11 cellular contexts compared by ENCODE assay signal in the genomic region with DNA sequence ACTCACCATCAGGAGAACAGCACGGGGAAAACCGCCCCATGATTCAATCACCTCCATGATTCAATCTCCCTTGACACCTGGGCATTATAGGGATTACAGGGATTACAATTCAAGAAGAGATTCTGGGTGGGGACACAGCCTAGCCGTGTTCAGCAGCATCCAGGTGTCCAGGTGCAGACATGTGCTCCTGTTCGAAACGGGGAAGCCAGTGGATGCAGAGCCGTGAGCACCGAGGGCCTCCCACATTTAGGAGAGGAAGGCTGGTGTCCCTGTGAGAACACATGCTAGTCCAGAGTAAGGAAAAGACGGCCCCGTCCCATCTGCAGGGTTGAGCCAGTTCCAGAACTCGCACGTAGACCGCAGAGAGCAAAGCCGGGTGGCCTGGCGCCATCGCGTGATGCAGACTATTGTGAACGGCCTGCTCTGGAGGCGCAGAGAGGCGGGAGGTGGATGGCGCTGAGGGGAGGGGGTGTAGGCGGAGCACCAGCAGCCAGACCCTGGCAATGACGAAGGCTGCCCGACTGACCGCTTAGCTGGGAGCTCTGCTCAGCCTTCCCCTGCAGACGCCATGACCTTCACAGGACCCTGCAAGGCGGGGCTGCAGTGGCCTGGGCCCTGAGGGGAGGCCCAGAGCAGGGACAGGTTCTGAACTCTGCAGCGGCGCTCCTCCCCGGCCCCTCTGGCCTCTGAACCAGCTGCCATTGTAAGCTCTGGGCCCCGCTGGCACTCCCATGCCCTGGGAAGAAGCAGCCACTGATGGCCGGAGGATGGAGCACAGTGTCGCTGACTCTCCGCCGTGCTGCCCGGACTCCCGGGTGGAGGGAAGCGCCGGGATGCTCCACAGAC.
DNase-seq lines count a peak whose midpoint lies in the region; FAIRE-seq and TF ChIP-seq lines count a peak whose summit lies in the region.
"Had no signal": no experiment of that assay in that cellular context is flagged by ENCODE, and none has a peak within 500 bp of the region (broad histone marks: within the 10 kb centered on the region; RNA-seq: fewer than 3 reads in every experiment).

No MANE protein-coding gene starts in this region.

- H3K4me2 ChIP-seq in BLaER1 treated with 17β-estradiol and CSF1 and Interleukin-3, amounts not matched to agents 10 nM and 100 nM = peak overlapping the region; percentile 73 to 98 (median 82)
- H3K4me2 ChIP-seq in neuronal stem cell (ENCODE audit: insufficient read depth, low read length, poor library complexity, severe bottlenecking) = peak overlapping the region; percentile 87

- peak overlapping the region in 1 of 2 donors; percentile 13 for H3K4me3 Mint-ChIP-seq in CD14-positive monocyte
- H3K4me3 Mint-ChIP-seq: T-helper 1 cell treated with Interleukin-12 subunit alpha and Interleukin-12 subunit beta and Interleukin-4 antibody, amounts not matched to agents 30 μg/mL and 1 μg/mL, for 36 hours had no signal

- H3K14ac ChIP-seq in neuronal stem cell (ENCODE audit: low read length) = peak overlapping the region; percentile 47

- peaks cover 0 to 37% (median 0%) of the 10 kb centered on the region in 11 experiments; a peak in 7 of 22 replicates for H3K27me3 ChIP-seq in BLaER1 treated with 17β-estradiol and CSF1 and Interleukin-3, amounts not matched to agents 10 nM and 100 nM
- H3K27me3 ChIP-seq in iPS-15b (ENCODE audit: control insufficient read depth, insufficient read depth, low read length) (peaks cover 4% of the 10 kb centered on the region), neuronal stem cell (ENCODE audit: control insufficient read depth in 3 of 3, insufficient read depth in 3 of 3, low read depth in 1 of 3, low read length in 3 of 3) (peaks cover 0 to 6% (median 0%) of the 10 kb centered on the region in 3 experiments)

- no peak overlapping the region for H4K8ac ChIP-seq in neuronal stem cell (ENCODE audit: low read depth, low read length)

- intact Hi-C loops in CD14-positive monocyte (cut with micrococcal nuclease) = loop anchor here in 1 of 2 donors (5.0 kb wide), 1 partner anchor 419 kb away; no protein-coding TSS in a partner anchor

- no peaks in the 10 kb centered on the region for H3K79me1 ChIP-seq in neuronal stem cell (ENCODE audit: low read depth, low read length)

- H3K18ac ChIP-seq in neuronal stem cell (ENCODE audit: low read length) = peak overlapping the region; percentile 84

- H2BK120ac ChIP-seq in neuronal stem cell (ENCODE audit: low read depth, low read length) = no peak overlapping the region

- no CpG with 5 or more reads among the region's 38 CpGs for WGBS in neuronal stem cell (ENCODE audit: extremely low coverage in 2 of 2, insufficient read length in 2 of 2, insufficient replicate concordance in 1 of 2), 2 donors

- no peak overlapping the region for H3K4ac ChIP-seq in neuronal stem cell (ENCODE audit: low read length)

- peak overlapping the region; percentile 30 for H2AK5ac ChIP-seq in neuronal stem cell (ENCODE audit: low read depth, low read length)

- peaks cover 0 to 3% (median 0%) of the 10 kb centered on the region in 7 donors for H3K9me3 Mint-ChIP-seq in CD14-positive monocyte
- H3K9me3 Mint-ChIP-seq: T-helper 1 cell treated with Interleukin-12 subunit alpha and Interleukin-12 subunit beta and Interleukin-4 antibody, amounts not matched to agents 30 μg/mL and 1 μg/mL, for 36 hours had no signal

- no peaks in the 10 kb centered on the region for H3K4me1 Mint-ChIP-seq in CD14-positive monocyte

- no peak for FAIRE-seq in urothelium cell line (lab: Jason Lieb, UNC)

- peak overlapping the region in 5 of 11 experiments; percentile 16 to 59 (median 36); a peak in 4 of 22 replicates for H3K27ac ChIP-seq in BLaER1 treated with 17β-estradiol and CSF1 and Interleukin-3, amounts not matched to agents 10 nM and 100 nM
- H3K27ac ChIP-seq in caudate nucleus (ENCODE audit: low read depth, low read length) (peak overlapping the region; percentile 59), neuronal stem cell (replicated peaks; ENCODE audit: low read length) (no peak overlapping the region)
- H3K27ac ChIP-seq: tibial artery had no signal

- peak overlapping the region; percentile 61 for H2BK15ac ChIP-seq in neuronal stem cell (ENCODE audit: low read length)

- H3K27ac Mint-ChIP-seq in CD14-positive monocyte = peak overlapping the region in 1 of 7 donors; percentile 15
- H3K27ac Mint-ChIP-seq: naive B cell; T-helper 1 cell treated with Interleukin-12 subunit alpha and Interleukin-12 subunit beta and Interleukin-4 antibody, amounts not matched to agents 30 μg/mL and 1 μg/mL, for 36 hours had no signal

- peak overlapping the region in 2 of 11 experiments; percentile 3 to 18; a peak in 4 of 22 replicates for H3K9ac ChIP-seq in BLaER1 treated with 17β-estradiol and CSF1 and Interleukin-3, amounts not matched to agents 10 nM and 100 nM
- H3K9ac ChIP-seq in iPS-15b (ENCODE audit: low read depth, low read length) (no peak overlapping the region), neuronal stem cell (ENCODE audit: low read depth, low read length, poor library complexity) (peak overlapping the region; percentile 80)

- H2BK12ac ChIP-seq in neuronal stem cell (ENCODE audit: low read length) = no peak overlapping the region

- H3K36me3 ChIP-seq in BLaER1 treated with 17β-estradiol and CSF1 and Interleukin-3, amounts not matched to agents 10 nM and 100 nM = no peaks in the 10 kb centered on the region
- no peaks in the 10 kb centered on the region for H3K36me3 ChIP-seq in iPS-15b (ENCODE audit: control insufficient read depth, insufficient read depth, low read length)
- no peaks in the 10 kb centered on the region for H3K36me3 ChIP-seq in neuronal stem cell (replicated peaks in 1 of 2; ENCODE audit: control insufficient read depth in 2 of 2, insufficient read depth in 2 of 2, low read length in 2 of 2)
- H3K36me3 ChIP-seq: tibial artery had no signal

- peak overlapping the region; percentile 97 for H2AFZ ChIP-seq in neuronal stem cell (ENCODE audit: low read length)

- DNase-seq in caudate nucleus (lab: John Stamatoyannopoulos, UW) (peak in 42 of 61 donors; percentile 7 to 69 (median 40)), neuronal stem cell (ENCODE audit: low spot score) (peak; percentile 58), CD14-positive monocyte (ENCODE audit: low spot score) (no peak), COLO668 (lab: John Stamatoyannopoulos, UW; ENCODE audit: unreplicated experiment) (no peak), urothelium cell line (ENCODE audit: low spot score) (no peak), NCI-H2107 (lab: John Stamatoyannopoulos, UW) (no peak)
- DNase-seq: naive B cell had no signal

- 0 out of 22 replicates have a peak, but pooled peaks cover 0 to 4% (median 0%) of the 10 kb centered on the region in 11 experiments for H4K20me1 ChIP-seq in BLaER1 treated with 17β-estradiol and CSF1 and Interleukin-3, amounts not matched to agents 10 nM and 100 nM

- no peak overlapping the region for H3K23ac ChIP-seq in neuronal stem cell (ENCODE audit: low read depth, low read length, poor library complexity)

- H4K91ac ChIP-seq in neuronal stem cell (ENCODE audit: low read depth, low read length, poor library complexity) = no peak overlapping the region

- TF ChIP-seq CTCF in CD14-positive monocyte (IDR thresholded peaks at IDR 0.05) = no peak

- H3K9me3 ChIP-seq in BLaER1 treated with 17β-estradiol and CSF1 and Interleukin-3, amounts not matched to agents 10 nM and 100 nM (replicated peaks in 1 of 11) = no peaks in the 10 kb centered on the region
- no peaks in the 10 kb centered on the region for H3K9me3 ChIP-seq in iPS-15b (ENCODE audit: control insufficient read depth, insufficient read depth, low read length)
- H3K9me3 ChIP-seq in neuronal stem cell (replicated peaks in 1 of 2; ENCODE audit: control insufficient read depth in 2 of 2, insufficient read depth in 1 of 2, low read depth in 1 of 2, low read length in 2 of 2) = no peaks in the 10 kb centered on the region
- H3K9me3 ChIP-seq: tibial artery had no signal

- no peaks in the 10 kb centered on the region for H3K36me3 Mint-ChIP-seq in CD14-positive monocyte

- H2BK5ac ChIP-seq in neuronal stem cell (ENCODE audit: low read length) = no peak overlapping the region

- peaks cover 24 to 41% (median 30%) of the 10 kb centered on the region in 3 donors for H3K27me3 Mint-ChIP-seq in CD14-positive monocyte (ENCODE audit: low read depth in 3 of 3)

- H3K4me3 ChIP-seq in BLaER1 treated with 17β-estradiol and CSF1 and Interleukin-3, amounts not matched to agents 10 nM and 100 nM = peak overlapping the region in 5 of 10 experiments; percentile 43 to 61 (median 48); a peak in 8 of 20 replicates
- peak overlapping the region; percentile 67 for H3K4me3 ChIP-seq in iPS-15b (ENCODE audit: low read depth, low read length)
- peak overlapping the region; percentile 36 to 69 for H3K4me3 ChIP-seq in neuronal stem cell (ENCODE audit: low read length in 2 of 2)

- H3K4me1 ChIP-seq in BLaER1 treated with 17β-estradiol and CSF1 and Interleukin-3, amounts not matched to agents 10 nM and 100 nM = peaks cover 9 to 87% (median 69%) of the 10 kb centered on the region in 10 experiments
- no peaks in the 10 kb centered on the region for H3K4me1 ChIP-seq in iPS-15b (ENCODE audit: control insufficient read depth, insufficient read depth, low read length)
- H3K4me1 ChIP-seq in neuronal stem cell (ENCODE audit: control insufficient read depth in 2 of 2, insufficient read depth in 1 of 2, low read depth in 1 of 2, low read length in 2 of 2) = peaks cover 8 to 11% of the 10 kb centered on the region in 2 donors

Comparison
In these comparisons a context has a peak if more than half of its experiments do, and no peak if none do; other contexts are left out.
1. DNase-seq: peak in caudate nucleus (42 of 61) and neuronal stem cell (single experiment); none in CD14-positive monocyte (single experiment), COLO668 (single experiment), urothelium cell line (single experiment) and NCI-H2107 (single experiment).